In genomic region chr22:19663821-19664325, GRCh38 we compare ENCODE assay signal across 9 cellular contexts. TPM values are rescaled to one million over a fixed set of nuclear protein-coding genes. Genes with fewer than 3 reads are reported as not detected.
DNase-seq lines count a peak whose midpoint lies in the region; ATAC-seq and TF ChIP-seq lines count a peak whose summit lies in the region.
"Had no signal": no experiment of that assay in that cellular context is flagged by ENCODE, and none has a peak within 500 bp of the region (broad histone marks: within the 10 kb centered on the region; RNA-seq: fewer than 3 reads in every experiment).

No MANE protein-coding gene starts in this region.

- intact Hi-C loops in psoas muscle (cut with DNase I) = no loop called here

- H3K36me3 Mint-ChIP-seq in chondrocyte (ENCODE audit: low read depth) = no peaks in the 10 kb centered on the region
- H3K36me3 Mint-ChIP-seq in H9 (ENCODE audit: insufficient read depth in 1 of 3, low read depth in 3 of 3) = peaks cover 0 to 1% (median 0%) of the 10 kb centered on the region in 3 experiments; a peak in 1 of 7 replicates

- no peak overlapping the region for H3K23ac ChIP-seq in H9 (ENCODE audit: insufficient read length, low read depth, low read length)

- no peak overlapping the region for H4K5ac ChIP-seq in H9 (ENCODE audit: insufficient read length, low read depth, low read length)

- no peak overlapping the region for H3K9ac ChIP-seq in H9 (ENCODE audit: extremely low read depth, insufficient read length, low read length)

- H3K27me3 Mint-ChIP-seq in chondrocyte (ENCODE audit: low read depth) (no peaks in the 10 kb centered on the region), H9 (ENCODE audit: low read depth) (peaks cover 11% of the 10 kb centered on the region)

- H3K23me2 ChIP-seq in H9 (ENCODE audit: insufficient read length, low read depth, low read length, poor library complexity, severe bottlenecking) = no peaks in the 10 kb centered on the region

- no peak overlapping the region for H2BK120ac ChIP-seq in H9 (ENCODE audit: low read depth, low read length, poor library complexity, severe bottlenecking)

- H3K79me1 ChIP-seq in H9 (ENCODE audit: insufficient read depth, low read depth, low read length, poor library complexity, severe bottlenecking) = no peaks in the 10 kb centered on the region

- H4K91ac ChIP-seq in H9 (ENCODE audit: insufficient read length, low read depth, low read length) = no peak overlapping the region

- no peak overlapping the region for H3K14ac ChIP-seq in H9 (ENCODE audit: insufficient read depth, low read length)

- H3K4me1 ChIP-seq in psoas muscle (peaks cover 7% of the 10 kb centered on the region), H9 (ENCODE audit: insufficient read depth, low read length) (no peaks in the 10 kb centered on the region; the same call in 1 of the 2 replicates)

- peak; percentile 4 for DNase-seq in ELR (ENCODE audit: low read depth)
- peak; percentile 37 for DNase-seq in NCI-H2227 (lab: John Stamatoyannopoulos, UW; ENCODE audit: unreplicated experiment)
- DNase-seq in chondrocyte (ENCODE audit: low spot score) = no peak
- peak; percentile 60 to 79 for DNase-seq in psoas muscle
- no peak for DNase-seq in putamen (ENCODE audit: low spot score)
- DNase-seq in kidney tubule cell (ENCODE audit: low spot score) = no peak
- no peak for DNase-seq in OCI-M1 (lab: John Stamatoyannopoulos, UW)
- no peak for DNase-seq in H9
- DNase-seq: stimulated activated naive CD4-positive, alpha-beta T cell had no signal

- H2BK5ac ChIP-seq in H9 (ENCODE audit: insufficient read length, low read length) = no peak overlapping the region

- H3K4me1 Mint-ChIP-seq in chondrocyte (ENCODE audit: low read depth) (peaks cover 81% of the 10 kb centered on the region), H9 (peaks cover 20 to 37% of the 10 kb centered on the region in 2 experiments)

- H3K9me3 Mint-ChIP-seq in chondrocyte (ENCODE audit: low read depth) (no peaks in the 10 kb centered on the region), H9 (no peaks in the 10 kb centered on the region)

- peak; percentile 61 to 80 (median 76) for ATAC-seq in psoas muscle

- peak overlapping the region; percentile 99 for H3K27ac Mint-ChIP-seq in chondrocyte (ENCODE audit: unreplicated experiment)
- H3K27ac Mint-ChIP-seq in H9 = peak overlapping the region in 1 of 3 experiments; percentile 38; a peak in 1 of 7 replicates

- H3K9me3 ChIP-seq in psoas muscle = no peaks in the 10 kb centered on the region
- H3K9me3 ChIP-seq in H9 (ENCODE audit: control insufficient read depth, low read depth, low read length) = no peaks in the 10 kb centered on the region

- no peak overlapping the region for H2BK20ac ChIP-seq in H9 (ENCODE audit: low read depth, low read length, poor library complexity, severe bottlenecking)

- no peaks in the 10 kb centered on the region for H3K79me2 ChIP-seq in H9 (ENCODE audit: insufficient read depth, low read length)

- H2AK5ac ChIP-seq in H9 (ENCODE audit: insufficient read length, low read length) = no peak overlapping the region

- H3K4me3 Mint-ChIP-seq in chondrocyte (ENCODE audit: unreplicated experiment) = peak overlapping the region; percentile 76
- H3K4me3 Mint-ChIP-seq in H9 = no peak overlapping the region

- H3K27ac ChIP-seq in psoas muscle = peak overlapping the region; percentile 8
- H3K27ac ChIP-seq in H9 (ENCODE audit: insufficient read length, low read depth, low read length) = no peak overlapping the region

- no peak overlapping the region for H4K8ac ChIP-seq in H9 (replicated peaks; ENCODE audit: insufficient read length, low read depth, low read length)

- no peak overlapping the region for H3K56ac ChIP-seq in H9 (ENCODE audit: insufficient read length, low read depth, low read length)

- H4K20me1 ChIP-seq in H9 (ENCODE audit: control insufficient read depth, insufficient read depth, insufficient read length) = no peaks in the 10 kb centered on the region

- no peak overlapping the region for H3T11ph ChIP-seq in H9 (ENCODE audit: low read length)

- no peak overlapping the region for H2AFZ ChIP-seq in H9 (ENCODE audit: low read length)

- no peak overlapping the region for H2BK15ac ChIP-seq in H9 (ENCODE audit: low read depth, low read length)

- no peak overlapping the region for H3K4me2 ChIP-seq in H9 (ENCODE audit: insufficient read depth, insufficient read length, low read length)

- no peak overlapping the region for H3K18ac ChIP-seq in H9 (ENCODE audit: insufficient read length, low read depth, low read length)

- H3K4ac ChIP-seq in H9 (ENCODE audit: low read depth, low read length) = no peak overlapping the region

- H3K27me3 ChIP-seq in psoas muscle (ENCODE audit: insufficient read depth in 3 of 3, low read length in 2 of 3) = peaks cover 0 to 13% (median 0%) of the 10 kb centered on the region in 3 donors
- H3K27me3 ChIP-seq in H9 (ENCODE audit: insufficient read depth, low read length) = no peaks in the 10 kb centered on the region

- no peak overlapping the region for H3K4me3 ChIP-seq in psoas muscle

- TF ChIP-seq CTCF in chondrocyte (IDR thresholded peaks at IDR 0.05) = no peak
- no peak for TF ChIP-seq CTCF in psoas muscle (IDR thresholded peaks at IDR 0.05)
- no peak for TF ChIP-seq CTCF in H9 (conservative IDR thresholded peaks at IDR 0.05)

- no peaks in the 10 kb centered on the region for H3K36me3 ChIP-seq in psoas muscle (ENCODE audit: insufficient read depth in 1 of 2, low read depth in 1 of 2)

- no peak overlapping the region for H2BK12ac ChIP-seq in H9 (ENCODE audit: insufficient read length, low read depth, low read length)

- 26 to 32% (median 27%) methylated on average over 13 to 14 of the region's 14 CpGs for WGBS in psoas muscle, 3 donors
- no CpG with 5 or more reads among the region's 14 CpGs for WGBS in H9 (ENCODE audit: extremely low coverage, insufficient read length, low lambda C conversion rate)

RNA-seq across cellular contexts. Expression of gene SEPTIN5, which starts 50.4 kb away (rescaled TPM):
- total RNA-seq in chondrocyte = 113 to 214 TPM (median 197 TPM) in 3 replicates
- 10 to 100 TPM in 1 of 4 donors, 1 to 10 TPM in 3; 6.0 to 10.9 (median 8.3) TPM for total RNA-seq in psoas muscle
- polyA plus RNA-seq in psoas muscle = 1 to 10 TPM; 3.7 to 7.0 (median 4.8) TPM
- total RNA-seq in H9 (2021) = 17.7 and 17.8 TPM in 2 replicates

RNA-seq across cellular contexts. Expression of gene GP1BB, which starts 59.5 kb away (rescaled TPM):
- total RNA-seq in chondrocyte (36.4 to 63.4 TPM (median 56.0 TPM) in 3 replicates), psoas muscle (1 to 10 TPM in 1 of 4 donors, not detected in 3; 1.8 TPM), H9 (2021) (2.4 and 3.4 TPM in 2 replicates)
- under 1 TPM; 0.14 to 0.63 (median 0.53) TPM for polyA plus RNA-seq in psoas muscle

Comparison
In these comparisons a context has a peak if more than half of its experiments do, and no peak if none do; other contexts are left out.
1. DNase-seq: peak in ELR (single experiment), NCI-H2227 (single experiment) and psoas muscle (2 of 2); none in chondrocyte (single experiment), putamen (single experiment), kidney tubule cell (single experiment), OCI-M1 (single experiment) and H9 (single experiment).